14 cellular contexts compared by ENCODE assay signal in genomic region chr9:114607671-114608524, GRCh38. TPM values are rescaled to one million over a fixed set of nuclear protein-coding genes. Genes with fewer than 3 reads are reported as not detected.
DNase-seq lines count a peak whose midpoint lies in the region; ATAC-seq and TF ChIP-seq lines count a peak whose summit lies in the region.
"Had no signal": no experiment of that assay in that cellular context is flagged by ENCODE, and none has a peak within 500 bp of the region (broad histone marks: within the 10 kb centered on the region; RNA-seq: fewer than 3 reads in every experiment).

No MANE protein-coding gene starts in this region.

- H3K9me3 ChIP-seq in subcutaneous abdominal adipose tissue (ENCODE audit: control insufficient read depth in 5 of 5, low read length in 5 of 5) (no peaks in the 10 kb centered on the region), PC-9 (ENCODE audit: insufficient read depth, low read depth) (no peaks in the 10 kb centered on the region)

- H3K4me2 ChIP-seq in PC-9, result no peak overlapping the region

- H3K27ac Mint-ChIP-seq in activated naive CD4-positive, alpha-beta T cell treated with anti-CD3 and anti-CD28 coated beads, Interleukin-2, amount 50 U/mL, for 24 hours, result peak overlapping the region; percentile 23
- H3K27ac Mint-ChIP-seq: activated CD4-positive, alpha-beta memory T cell treated with anti-CD3 and anti-CD28 coated beads for 36 hours had no signal

- H3K27me3 ChIP-seq in subcutaneous abdominal adipose tissue (ENCODE audit: control insufficient read depth in 5 of 5, insufficient read depth in 4 of 5, low read length in 5 of 5) (no peaks in the 10 kb centered on the region), PC-9 (ENCODE audit: insufficient read depth, low read depth) (no peaks in the 10 kb centered on the region)

- H3K9me2 ChIP-seq in PC-9 (ENCODE audit: insufficient read depth), result no peaks in the 10 kb centered on the region

- peak overlapping the region; percentile 82 for H3K27ac ChIP-seq in subcutaneous abdominal adipose tissue (ENCODE audit: low read depth, low read length)
- H3K27ac ChIP-seq in PC-9, result no peak overlapping the region

- H3K4me3 ChIP-seq in subcutaneous abdominal adipose tissue (ENCODE audit: low read depth in 1 of 5, low read length in 5 of 5) (no peak overlapping the region), PC-9 (no peak overlapping the region)

- BruUV-seq in PC-9 (replicated peaks; lab: Mats Ljungman, UMichigan), result no TSS peak

- H3K27me3 Mint-ChIP-seq in activated naive CD4-positive, alpha-beta T cell treated with anti-CD3 and anti-CD28 coated beads, Interleukin-2, amount 50 U/mL, for 24 hours, result no peaks in the 10 kb centered on the region
- H3K27me3 Mint-ChIP-seq: activated CD4-positive, alpha-beta memory T cell treated with anti-CD3 and anti-CD28 coated beads for 36 hours had no signal

- no peaks in the 10 kb centered on the region for H4K20me1 ChIP-seq in PC-9 (ENCODE audit: insufficient read depth)

- intact Hi-C loops in PC-9 (cut with micrococcal nuclease; ENCODE audit: unreplicated experiment), result no loop called here

- CTCF ChIA-PET in PC-9 (lab: Charles Lee), result no interaction called here

- peaks cover 17% of the 10 kb centered on the region; the same call in 1 of the 2 replicates for H3F3A ChIP-seq in PC-9 (ENCODE audit: insufficient read depth, low read depth)

- peaks cover 2% of the 10 kb centered on the region for H3K36me3 Mint-ChIP-seq in activated naive CD4-positive, alpha-beta T cell treated with anti-CD3 and anti-CD28 coated beads, Interleukin-2, amount 50 U/mL, for 24 hours
- H3K36me3 Mint-ChIP-seq: activated CD4-positive, alpha-beta memory T cell treated with anti-CD3 and anti-CD28 coated beads for 36 hours; mesothelial cell of epicardium had no signal

- H3K9ac ChIP-seq in subcutaneous abdominal adipose tissue (ENCODE audit: low read length in 5 of 5), result no peak overlapping the region

- H3K4me1 ChIP-seq in subcutaneous abdominal adipose tissue (ENCODE audit: control insufficient read depth in 5 of 5, insufficient read depth in 5 of 5, low read length in 5 of 5) (peaks cover 10 to 67% (median 50%) of the 10 kb centered on the region in 5 donors), PC-9 (replicated peaks; ENCODE audit: insufficient read depth) (peaks cover 21% of the 10 kb centered on the region)

- no peak for DNase-seq in activated naive CD4-positive, alpha-beta T cell (lab: John Stamatoyannopoulos, UW)
- DNase-seq in RKO (ENCODE audit: low spot score) (peak; percentile 27), COLO668 (lab: John Stamatoyannopoulos, UW; ENCODE audit: unreplicated experiment) (no peak), NCI-H446 treated with DMSO at 0.1 percent for 48 hours (lab: John Stamatoyannopoulos, UW) (no peak), PC-9 (no peak)
- DNase-seq: activated CD4-positive, alpha-beta memory T cell treated with anti-CD3 and anti-CD28 coated beads for 36 hours; amygdala; NCI-H2171; SIG-M5 had no signal

- POLR2A ChIA-PET in PC-9 (lab: Charles Lee; ENCODE audit: unreplicated experiment), result no interaction called here

- peak overlapping the region; percentile 16 for H3K4me3 Mint-ChIP-seq in activated naive CD4-positive, alpha-beta T cell treated with anti-CD3 and anti-CD28 coated beads, Interleukin-2, amount 50 U/mL, for 24 hours
- H3K4me3 Mint-ChIP-seq: activated CD4-positive, alpha-beta memory T cell treated with anti-CD3 and anti-CD28 coated beads for 36 hours; mesothelial cell of epicardium had no signal

- peaks cover 14% of the 10 kb centered on the region for H3K79me2 ChIP-seq in PC-9 (ENCODE audit: low read depth)

- no peaks in the 10 kb centered on the region for H3K9me3 Mint-ChIP-seq in activated naive CD4-positive, alpha-beta T cell treated with anti-CD3 and anti-CD28 coated beads, Interleukin-2, amount 50 U/mL, for 24 hours
- H3K9me3 Mint-ChIP-seq: activated CD4-positive, alpha-beta memory T cell treated with anti-CD3 and anti-CD28 coated beads for 36 hours; mesothelial cell of epicardium had no signal

- peaks cover 16% of the 10 kb centered on the region for H3K4me1 Mint-ChIP-seq in activated naive CD4-positive, alpha-beta T cell treated with anti-CD3 and anti-CD28 coated beads, Interleukin-2, amount 50 U/mL, for 24 hours

- H3K36me3 ChIP-seq in subcutaneous abdominal adipose tissue (ENCODE audit: control insufficient read depth in 5 of 5, insufficient read depth in 5 of 5, low read length in 5 of 5) (no peaks in the 10 kb centered on the region), PC-9 (ENCODE audit: low read depth) (no peaks in the 10 kb centered on the region)

- peak; percentile 38 for ATAC-seq in HG02763 (IDR thresholded peaks at IDR 0.05; ENCODE audit: unreplicated experiment)

- no peak for TF ChIP-seq CTCF in PC-9 (conservative IDR thresholded peaks at IDR 0.05)

- H2AFZ ChIP-seq in PC-9, result no peak overlapping the region

RNA-seq across cellular contexts. Expression of gene TMEM268, which starts 3.2 kb away (rescaled TPM):
- 6.6 and 12.1 TPM in 2 replicates for total RNA-seq in PC-9 (2021)

RNA-seq across cellular contexts. Expression of gene ATP6V1G1, which starts 20.3 kb away (rescaled TPM):
- 81.9 and 90.6 TPM in 2 replicates for total RNA-seq in PC-9 (2021)

RNA-seq across cellular contexts. Expression of gene TEX53, which starts 49.7 kb away (rescaled TPM):
- total RNA-seq in PC-9 (2021), result not detected in 2 replicates
- total RNA-seq: activated CD4-positive, alpha-beta memory T cell treated with anti-CD3 and anti-CD28 coated beads for 36 hours; mesothelial cell of epicardium; skeletal muscle tissue had no signal
